Comparison of ENCODE assay signal across 9 cellular contexts in genomic region chr1:196558424-196558823, GRCh38. TPM values are rescaled to one million over a fixed set of nuclear protein-coding genes. Genes with fewer than 3 reads are reported as not detected.
DNase-seq lines count a peak whose midpoint lies in the region; ATAC-seq, FAIRE-seq and TF ChIP-seq lines count a peak whose summit lies in the region.
"Had no signal": no experiment of that assay in that cellular context is flagged by ENCODE, and none has a peak within 500 bp of the region (broad histone marks: within the 10 kb centered on the region; RNA-seq: fewer than 3 reads in every experiment).

No MANE protein-coding gene starts in this region.

- no peak overlapping the region for H3K4me3 ChIP-seq in CD4-positive, alpha-beta memory T cell (ENCODE audit: low read length in 2 of 2)
- H3K4me3 ChIP-seq in astrocyte (ENCODE audit: insufficient read depth, low read depth, low read length) (peak overlapping the region; percentile 64), stomach (peak overlapping the region in 2 of 4 donors; percentile 3 to 31)

- no peaks in the 10 kb centered on the region for H3K79me2 ChIP-seq in astrocyte (ENCODE audit: insufficient read depth, low read length)

- no peak for DNase-seq in CD4-positive, alpha-beta memory T cell
- peak; percentile 90 for DNase-seq in astrocyte (ENCODE audit: low read depth)
- no peak for DNase-seq in left lobe of liver (ENCODE audit: low spot score)
- DNase-seq in inferior parietal cortex (ENCODE audit: extremely low spot score) = no peak
- no peak for DNase-seq in activated CD8-positive, alpha-beta memory T cell treated with anti-CD3 and anti-CD28 coated beads for 24 hours
- DNase-seq in stomach = no peak

- H3K9me3 Mint-ChIP-seq in CD4-positive, alpha-beta memory T cell = peaks cover 0 to 14% (median 5%) of the 10 kb centered on the region in 8 donors
- H3K9me3 Mint-ChIP-seq in astrocyte (ENCODE audit: unreplicated experiment) = peaks cover 4% of the 10 kb centered on the region

- peak; percentile 68 for ATAC-seq in HG03064 (IDR thresholded peaks at IDR 0.05; ENCODE audit: low read depth, unreplicated experiment)
- peak; percentile 88 for ATAC-seq in left lobe of liver
- ATAC-seq in HG03521 (IDR thresholded peaks at IDR 0.05; ENCODE audit: unreplicated experiment) = no peak

- 28 to 53% (median 37%) methylated on average over 2 of the region's 2 CpGs for WGBS in stomach, 5 donors

- no peaks in the 10 kb centered on the region for H3K27me3 Mint-ChIP-seq in CD4-positive, alpha-beta memory T cell
- no peaks in the 10 kb centered on the region for H3K27me3 Mint-ChIP-seq in astrocyte (ENCODE audit: low read depth, unreplicated experiment)

- H2AFZ ChIP-seq in astrocyte (ENCODE audit: low read depth, low read length) = peak overlapping the region; percentile 27

- TF ChIP-seq CTCF in astrocyte (IDR thresholded peaks at IDR 0.05; ENCODE audit: insufficient read depth, low read depth, low read length) = no peak
- no peak for TF ChIP-seq CTCF in stomach (IDR thresholded peaks at IDR 0.05)

- no peaks in the 10 kb centered on the region for H3K27me3 ChIP-seq in CD4-positive, alpha-beta memory T cell (ENCODE audit: insufficient read depth, low read length)
- H3K27me3 ChIP-seq in astrocyte (ENCODE audit: insufficient read depth, low read length) (no peaks in the 10 kb centered on the region), stomach (no peaks in the 10 kb centered on the region)

- no peaks in the 10 kb centered on the region for H3K4me1 ChIP-seq in CD4-positive, alpha-beta memory T cell (ENCODE audit: insufficient read depth, low read length)
- no peaks in the 10 kb centered on the region for H3K4me1 ChIP-seq in astrocyte (ENCODE audit: insufficient read depth, low read length)
- no peaks in the 10 kb centered on the region for H3K4me1 ChIP-seq in stomach

- H3K9me3 ChIP-seq in CD4-positive, alpha-beta memory T cell (ENCODE audit: control insufficient read depth in 1 of 2, low read length in 2 of 2) = no peaks in the 10 kb centered on the region
- H3K9me3 ChIP-seq in astrocyte (ENCODE audit: insufficient read depth, low read depth, low read length) (no peaks in the 10 kb centered on the region), stomach (peaks cover 0 to 12% (median 0%) of the 10 kb centered on the region in 4 donors)

- H3K9ac ChIP-seq in astrocyte (ENCODE audit: low read length) = peak overlapping the region; percentile 70

- peak overlapping the region; percentile 85 for H3K4me2 ChIP-seq in astrocyte (ENCODE audit: low read length)

- H3K27ac ChIP-seq in CD4-positive, alpha-beta memory T cell (ENCODE audit: low read depth, low read length) = no peak overlapping the region
- H3K27ac ChIP-seq in astrocyte (ENCODE audit: low read depth, low read length) (peak overlapping the region; percentile 4), stomach (no peak overlapping the region)

- H3K27ac Mint-ChIP-seq in CD4-positive, alpha-beta memory T cell = no peak overlapping the region
- peak overlapping the region; percentile 75 for H3K27ac Mint-ChIP-seq in astrocyte (ENCODE audit: unreplicated experiment)
- H3K27ac Mint-ChIP-seq: nephron had no signal

- H3K36me3 Mint-ChIP-seq in CD4-positive, alpha-beta memory T cell = no peaks in the 10 kb centered on the region
- H3K36me3 Mint-ChIP-seq in astrocyte (ENCODE audit: low read depth, unreplicated experiment) = no peaks in the 10 kb centered on the region

- no peaks in the 10 kb centered on the region for H3K36me3 ChIP-seq in CD4-positive, alpha-beta memory T cell (ENCODE audit: insufficient read depth, low read length)
- H3K36me3 ChIP-seq in astrocyte (ENCODE audit: insufficient read depth, low read length) (no peaks in the 10 kb centered on the region), stomach (no peaks in the 10 kb centered on the region)

- intact Hi-C loops in CD4-positive, alpha-beta memory T cell (cut with micrococcal nuclease) = no loop called here
- intact Hi-C loops in stomach (cut with DNase I; ENCODE audit: low total_unique reads) = no loop called here

- H4K20me1 ChIP-seq in astrocyte (ENCODE audit: insufficient read depth, low read length) = no peaks in the 10 kb centered on the region

- TF ChIP-seq EP300 in stomach (IDR thresholded peaks at IDR 0.05) = no peak

- TF ChIP-seq POLR2A in stomach (IDR thresholded peaks at IDR 0.05) = no peak

- no peaks in the 10 kb centered on the region for H3K4me1 Mint-ChIP-seq in CD4-positive, alpha-beta memory T cell
- no peaks in the 10 kb centered on the region for H3K4me1 Mint-ChIP-seq in astrocyte (ENCODE audit: low read depth, unreplicated experiment)
- H3K4me1 Mint-ChIP-seq: nephron had no signal

- H3K4me3 Mint-ChIP-seq in CD4-positive, alpha-beta memory T cell = peak overlapping the region in 5 of 8 donors; percentile 11 to 62 (median 24)
- peak overlapping the region; percentile 40 for H3K4me3 Mint-ChIP-seq in astrocyte (ENCODE audit: unreplicated experiment)

- CTCF ChIA-PET in CD4-positive, alpha-beta memory T cell (lab: Charles Lee; ENCODE audit: partially characterized antibody) = no interaction called here

- POLR2A ChIA-PET in CD4-positive, alpha-beta memory T cell (lab: Charles Lee; ENCODE audit: partially characterized antibody) = no interaction called here

- FAIRE-seq in astrocyte (lab: Jason Lieb, UNC) = no peak

RNA-seq across cellular contexts. Expression of gene KCNT2, which starts 49.8 kb away (rescaled TPM):
- total RNA-seq in CD4-positive, alpha-beta memory T cell = not detected
- not detected for polyA plus RNA-seq in CD4-positive, alpha-beta memory T cell
- total RNA-seq in astrocyte (4.8 and 5.9 TPM in 2 replicates), left lobe of liver (4.1 TPM), stomach (10 to 100 TPM in 1 of 5 donors, 1 to 10 TPM in 2, under 1 TPM in 2; 0.29 to 32.3 (median 3.1) TPM)
- polyA plus RNA-seq in stomach = under 1 TPM; 0.31 to 0.95 (median 0.92) TPM
